Comparison of ENCODE assay signal across 8 cellular contexts in genomic region chr10:58756126-58756525, GRCh38.
DNase-seq lines count a peak whose midpoint lies in the region; ATAC-seq and TF ChIP-seq lines count a peak whose summit lies in the region.
"Had no signal": no experiment of that assay in that cellular context is flagged by ENCODE, and none has a peak within 500 bp of the region (broad histone marks: within the 10 kb centered on the region; RNA-seq: fewer than 3 reads in every experiment).

No MANE protein-coding gene starts in this region.

- TF ChIP-seq RAD21 in liver (IDR thresholded peaks at IDR 0.05), result peak in 1 of 2 donors; percentile 13

- no peaks in the 10 kb centered on the region for H3K36me3 ChIP-seq in breast epithelium
- no peaks in the 10 kb centered on the region for H3K36me3 ChIP-seq in liver (ENCODE audit: control insufficient read depth in 4 of 4, insufficient read depth in 3 of 4, low read depth in 1 of 4, low read length in 3 of 4)
- no peaks in the 10 kb centered on the region for H3K36me3 ChIP-seq in tibial nerve

- WGBS in liver, result 18% methylated on average over 6 of the region's 6 CpGs
- WGBS in tibial nerve, 2 donors, result 32 to 42% methylated on average over 6 of the region's 6 CpGs

- TF ChIP-seq CTCF in HFFc6 (IDR thresholded peaks at IDR 0.05) (no peak), breast epithelium (IDR thresholded peaks at IDR 0.05) (no peak), liver (IDR thresholded peaks at IDR 0.05; ENCODE audit: low read depth, low read length, missing input control) (no peak), tibial nerve (IDR thresholded peaks at IDR 0.05) (no peak)

- H3K27ac ChIP-seq in breast epithelium, result peak overlapping the region; percentile 77 to 87
- H3K27ac ChIP-seq in liver (ENCODE audit: low read depth in 1 of 2, low read length in 2 of 2), result peak overlapping the region; percentile 71 to 81
- peak overlapping the region; percentile 7 to 79 (median 55) for H3K27ac ChIP-seq in tibial nerve

- intact Hi-C loops in breast epithelium (cut with DNase I; ENCODE audit: low total_unique reads), result no loop called here

- ATAC-seq in GM18861 (IDR thresholded peaks at IDR 0.05; ENCODE audit: unreplicated experiment), result no peak

- H3K27me3 Mint-ChIP-seq in HFFc6 (ENCODE audit: insufficient read depth), result no peaks in the 10 kb centered on the region; the same call in 1 of the 2 replicates

- H3K4me1 ChIP-seq in breast epithelium, result no peaks in the 10 kb centered on the region
- H3K4me1 ChIP-seq in liver (ENCODE audit: control insufficient read depth in 4 of 4, insufficient read depth in 4 of 4, low read length in 3 of 4), result peaks cover 18 to 64% (median 58%) of the 10 kb centered on the region in 4 donors
- peaks cover 0 to 28% (median 0%) of the 10 kb centered on the region in 4 donors for H3K4me1 ChIP-seq in tibial nerve

- peak overlapping the region in 1 of 2 donors; percentile 55 for H3K9ac ChIP-seq in liver (ENCODE audit: low read depth in 1 of 2, low read length in 2 of 2)

- H3K4me1 Mint-ChIP-seq in HFFc6 (ENCODE audit: low read depth), result peaks cover 54% of the 10 kb centered on the region

- peak; percentile 48 for DNase-seq in HFFc6
- no peak for DNase-seq in breast epithelium (ENCODE audit: low spot score in 2 of 2)
- no peak for DNase-seq in tibial nerve (ENCODE audit: low spot score in 2 of 2)
- no peak for DNase-seq in NK-92 (lab: John Stamatoyannopoulos, UW; ENCODE audit: unreplicated experiment)
- no peak for DNase-seq in LoVo (ENCODE audit: low spot score)
- DNase-seq: NCI-H146 had no signal

- peak overlapping the region; percentile 82 for H3K27ac Mint-ChIP-seq in HFFc6

- H3K27me3 ChIP-seq in breast epithelium (no peaks in the 10 kb centered on the region), liver (ENCODE audit: control insufficient read depth in 4 of 4, insufficient read depth in 4 of 4, low read length in 3 of 4) (no peaks in the 10 kb centered on the region), tibial nerve (no peaks in the 10 kb centered on the region)

- no peak for TF ChIP-seq EP300 in tibial nerve (IDR thresholded peaks at IDR 0.05)

- H3K36me3 Mint-ChIP-seq in HFFc6 (ENCODE audit: low read depth), result no peaks in the 10 kb centered on the region

- H3K9me3 ChIP-seq in breast epithelium, result no peaks in the 10 kb centered on the region
- H3K9me3 ChIP-seq in liver (ENCODE audit: control insufficient read depth in 4 of 4, low read length in 3 of 4), result no peaks in the 10 kb centered on the region
- no peaks in the 10 kb centered on the region for H3K9me3 ChIP-seq in tibial nerve

- TF ChIP-seq POLR2A in breast epithelium (IDR thresholded peaks at IDR 0.05), result no peak
- no peak for TF ChIP-seq POLR2A in tibial nerve (IDR thresholded peaks at IDR 0.05)

- H3K4me3 ChIP-seq in breast epithelium (peak overlapping the region; percentile 8 to 58 (median 43)), liver (ENCODE audit: low read depth in 1 of 3, low read length in 3 of 3) (peak overlapping the region; percentile 20 to 39 (median 30)), tibial nerve (peak overlapping the region in 2 of 4 donors; percentile 6 to 27)

- peak overlapping the region; percentile 84 for H3K4me3 Mint-ChIP-seq in HFFc6

- H3K9me3 Mint-ChIP-seq in HFFc6, result no peaks in the 10 kb centered on the region

TF ChIP-seq in liver, 16 proteins besides CTCF, POLR2A, EP300 and RAD21:
- peak; percentile 60 to 61 for TF ChIP-seq RXRA (IDR thresholded peaks at IDR 0.05)
- no peak for TF ChIP-seq FOXA1 (IDR thresholded peaks at IDR 0.05)
- TF ChIP-seq NR2F2 (IDR thresholded peaks at IDR 0.05), result no peak
- TF ChIP-seq ATF3 (IDR thresholded peaks at IDR 0.05), result peak; percentile 26
- TF ChIP-seq TAF1 (conservative IDR thresholded peaks at IDR 0.05), result peak; percentile 74
- peak; percentile 19 for TF ChIP-seq YY1 (IDR thresholded peaks at IDR 0.05)
- TF ChIP-seq SP1 (IDR thresholded peaks at IDR 0.05), result peak; percentile 67
- peak; percentile 39 to 59 for TF ChIP-seq EGR1 (IDR thresholded peaks at IDR 0.05; ENCODE audit: low read depth in 2 of 2)
- peak in 1 of 2 donors; percentile 14 for TF ChIP-seq JUND (IDR thresholded peaks at IDR 0.05)
- TF ChIP-seq REST (IDR thresholded peaks at IDR 0.05), result peak; percentile 43
- TF ChIP-seq FOXA2 (IDR thresholded peaks at IDR 0.05), result no peak
- peak; percentile 60 to 70 for TF ChIP-seq HNF4A (conservative IDR thresholded peaks at IDR 0.05)
TF ChIP-seq in liver: peak in this region for 9.
